20 cellular contexts compared by ENCODE assay signal in genomic region chr5:179357036-179357435, GRCh38. TPM values are rescaled to one million over a fixed set of nuclear protein-coding genes. Genes with fewer than 3 reads are reported as not detected.
"Had no signal": no experiment of that assay in that cellular context is flagged by ENCODE, and none has a peak within 500 bp of the region (broad histone marks: within the 10 kb centered on the region; RNA-seq: fewer than 3 reads in every experiment).

No MANE protein-coding gene starts in this region.

- DNase-seq: activated B cell treated with CpG ODN at 0.5 μM for 24 hours; activated CD4-positive, alpha-beta T cell treated with anti-CD3 and anti-CD28 coated beads, Interleukin-2, amount 10 ng/mL, durations not matched to agents 24 days and 14 days; activated CD8-positive, alpha-beta memory T cell treated with anti-CD3 and anti-CD28 coated beads, Interleukin-2, amount 50 U/mL, for 4 hours; activated CD8-positive, alpha-beta T cell treated with anti-CD3 and anti-CD28 coated beads, Interleukin-2, amount 10 ng/mL, durations not matched to agents 7 days and 5 days; activated effector memory CD4-positive, alpha-beta T cell treated with anti-CD3 and anti-CD28 coated beads, Interleukin-2, amount 50 U/mL, for 16 hours; activated T-cell treated with anti-CD3 and anti-CD28 coated beads, Interleukin-2, amount 50 U/mL, for 48 hours; amygdala; erythroblast; foreskin melanocyte; immature natural killer cell; naive B cell; stimulated activated CD4-positive, alpha-beta T cell treated with anti-CD3 and anti-CD28 coated beads, Interleukin-1b, Interleukin-23, amount 100 ng/mL, for 48 hours; stimulated activated naive CD8-positive, alpha-beta T cell treated with anti-CD3 and anti-CD28 coated beads, Interleukin-15, amount 100 ng/mL, for 72 hours; T-helper 2 cell; uterus had no signal

- ATAC-seq: activated CD8-positive, alpha-beta T cell treated with anti-CD3 and anti-CD28 coated beads, Interleukin-2, amount 10 ng/mL, durations not matched to agents 7 days and 5 days; activated naive CD4-positive, alpha-beta T cell treated with anti-CD3 and anti-CD28 coated beads, Interleukin-2, amount 50 U/mL, for 72 hours; stimulated activated naive CD8-positive, alpha-beta T cell treated with anti-CD3 and anti-CD28 coated beads, Interleukin-15, amount 100 ng/mL, for 72 hours had no signal

- H3K27ac ChIP-seq: neural progenitor cell, thoracic aorta had no signal

- H3K9me3 ChIP-seq: thoracic aorta, uterus had no signal

- H3K4me1 ChIP-seq: neural progenitor cell, uterus had no signal

- H3K36me3 ChIP-seq: neural progenitor cell, thoracic aorta, uterus had no signal

- H3K4me3 ChIP-seq: neural progenitor cell, thoracic aorta, uterus had no signal

- H3K27me3 ChIP-seq: neural progenitor cell, uterus had no signal

RNA-seq across cellular contexts. Expression of gene ADAMTS2, which starts 11.8 kb away (rescaled TPM):
- total RNA-seq: activated B cell treated with CpG ODN at 0.5 μM for 24 hours; activated CD4-positive, alpha-beta T cell treated with anti-CD3 and anti-CD28 coated beads, Interleukin-2, amount 10 ng/mL, durations not matched to agents 24 days and 14 days; activated CD8-positive, alpha-beta T cell treated with anti-CD3 and anti-CD28 coated beads, Interleukin-2, amount 10 ng/mL, durations not matched to agents 7 days and 5 days; activated naive CD4-positive, alpha-beta T cell treated with anti-CD3 and anti-CD28 coated beads, Interleukin-2, amount 50 U/mL, for 72 hours; dermis microvascular lymphatic vessel endothelial cell; pulmonary artery endothelial cell had no signal
